ENCODE assay signal across 16 cellular contexts in genomic region chr2:17515652-17516051, GRCh38. TPM values are rescaled to one million over a fixed set of nuclear protein-coding genes. Genes with fewer than 3 reads are reported as not detected.
DNase-seq lines count a peak whose midpoint lies in the region; ATAC-seq and TF ChIP-seq lines count a peak whose summit lies in the region.
"Had no signal": no experiment of that assay in that cellular context is flagged by ENCODE, and none has a peak within 500 bp of the region (broad histone marks: within the 10 kb centered on the region; RNA-seq: fewer than 3 reads in every experiment).

No MANE protein-coding gene starts in this region.

- no peaks in the 10 kb centered on the region for H3K79me2 ChIP-seq in OCI-LY7 (ENCODE audit: insufficient read depth, low read depth, low read length)

- peaks cover 6% of the 10 kb centered on the region for H3K36me3 Mint-ChIP-seq in MCF 10A (ENCODE audit: insufficient read depth, unreplicated experiment)
- H3K36me3 Mint-ChIP-seq in stimulated activated naive B cell treated with anti-CD40 and anti-IgM and Interleukin-4, amounts not matched to agents 10 μg/mL and 1 μg/mL and 100 μg/mL, for 72 hours = no peaks in the 10 kb centered on the region

- H3K4me3 ChIP-seq in OCI-LY7 (ENCODE audit: low read depth, low read length, poor library complexity, severe bottlenecking) = no peak overlapping the region
- H3K4me3 ChIP-seq: smooth muscle cell, vagina had no signal

- H3K27ac ChIP-seq in OCI-LY7 (ENCODE audit: low read depth, low read length, poor library complexity, severe bottlenecking) = peak overlapping the region; percentile 7
- H3K27ac ChIP-seq: vagina had no signal

- ATAC-seq in GM18505 (IDR thresholded peaks at IDR 0.05; ENCODE audit: unreplicated experiment) (peak; percentile 36), GM21447 (IDR thresholded peaks at IDR 0.05; ENCODE audit: unreplicated experiment) (peak; percentile 37), HG03097 (IDR thresholded peaks at IDR 0.05; ENCODE audit: low FRiP score, unreplicated experiment) (peak; percentile 35)
- ATAC-seq in stimulated activated naive B cell treated with anti-CD40 and anti-IgM and Interleukin-4, amounts not matched to agents 10 μg/mL and 1 μg/mL and 100 μg/mL, for 72 hours (replicated peaks) = no peak
- ATAC-seq: effector memory CD8-positive, alpha-beta T cell; left lobe of liver had no signal

- no peak for TF ChIP-seq POLR2A in GM18505 (IDR thresholded peaks at IDR 0.05; ENCODE audit: borderline replicate concordance, extremely low read depth, insufficient read depth, insufficient read length)

- H3K9me3 ChIP-seq in OCI-LY7 (ENCODE audit: low read length) = no peaks in the 10 kb centered on the region
- H3K9me3 ChIP-seq: vagina had no signal

- H3K27ac Mint-ChIP-seq in MCF 10A (ENCODE audit: low read depth, unreplicated experiment) = no peak overlapping the region
- no peak overlapping the region for H3K27ac Mint-ChIP-seq in stimulated activated naive B cell treated with anti-CD40 and anti-IgM and Interleukin-4, amounts not matched to agents 10 μg/mL and 1 μg/mL and 100 μg/mL, for 72 hours
- H3K27ac Mint-ChIP-seq: effector memory CD8-positive, alpha-beta T cell; nephron progenitor cell had no signal

- no peaks in the 10 kb centered on the region for H3K27me3 Mint-ChIP-seq in MCF 10A (ENCODE audit: insufficient read depth, unreplicated experiment)
- H3K27me3 Mint-ChIP-seq in stimulated activated naive B cell treated with anti-CD40 and anti-IgM and Interleukin-4, amounts not matched to agents 10 μg/mL and 1 μg/mL and 100 μg/mL, for 72 hours = peaks cover 25 to 26% of the 10 kb centered on the region in 2 donors
- H3K27me3 Mint-ChIP-seq: effector memory CD8-positive, alpha-beta T cell had no signal

- H3K9me2 ChIP-seq in OCI-LY7 (ENCODE audit: insufficient read depth, low read length) = no peaks in the 10 kb centered on the region

- intact Hi-C loops in OCI-LY7 (cut with micrococcal nuclease; ENCODE audit: unreplicated experiment) = loop anchor here (5.0 to 10.0 kb wide), 3 partner anchors 237 to 888 kb away; partner anchors contain the start of genes GEN1 and SMC6
- intact Hi-C loops in MCF 10A (cut with micrococcal nuclease) = no loop called here

- DNase-seq in OCI-LY7 (ENCODE audit: low spot score) = peak; percentile 35
- no peak for DNase-seq in anterior cingulate cortex (lab: John Stamatoyannopoulos, UW)
- no peak for DNase-seq in MCF 10A (ENCODE audit: unreplicated experiment)
- DNase-seq in cerebellar cortex (ENCODE audit: low spot score) = no peak
- no peak for DNase-seq in stimulated activated naive B cell treated with anti-CD40 and anti-IgM and Interleukin-4, amounts not matched to agents 10 μg/mL and 1 μg/mL and 100 μg/mL, for 72 hours
- DNase-seq: effector memory CD8-positive, alpha-beta T cell; glutamatergic neuron; MM.1S; NCI-H2227 treated with DMSO at 0.1 percent for 48 hours; nephron progenitor cell had no signal

- TF ChIP-seq CTCF in OCI-LY7 (conservative IDR thresholded peaks at IDR 0.05; ENCODE audit: low read length) (no peak), MCF 10A (IDR thresholded peaks at IDR 0.05; ENCODE audit: unreplicated experiment) (no peak)

- peaks cover 33% of the 10 kb centered on the region for H3K4me1 ChIP-seq in OCI-LY7 (ENCODE audit: insufficient read depth, low read length, poor library complexity, severe bottlenecking)
- H3K4me1 ChIP-seq: vagina had no signal

- H4K20me1 ChIP-seq in OCI-LY7 (ENCODE audit: insufficient read depth, low read length) = no peaks in the 10 kb centered on the region

- H3K4me3 Mint-ChIP-seq in MCF 10A (ENCODE audit: unreplicated experiment) = no peak overlapping the region
- H3K4me3 Mint-ChIP-seq in stimulated activated naive B cell treated with anti-CD40 and anti-IgM and Interleukin-4, amounts not matched to agents 10 μg/mL and 1 μg/mL and 100 μg/mL, for 72 hours = no peak overlapping the region
- H3K4me3 Mint-ChIP-seq: effector memory CD8-positive, alpha-beta T cell; nephron progenitor cell had no signal

- H3K4me1 Mint-ChIP-seq in MCF 10A (ENCODE audit: insufficient read depth, unreplicated experiment) = peaks cover 5% of the 10 kb centered on the region
- peaks cover 11 to 23% of the 10 kb centered on the region in 2 donors for H3K4me1 Mint-ChIP-seq in stimulated activated naive B cell treated with anti-CD40 and anti-IgM and Interleukin-4, amounts not matched to agents 10 μg/mL and 1 μg/mL and 100 μg/mL, for 72 hours

- POLR2A ChIA-PET in OCI-LY7 (lab: Charles Lee) = interaction anchor here (0.7 kb wide), 1 partner anchor 538 kb away, joined by 3 read pairs; no protein-coding TSS in a partner anchor
- POLR2A ChIA-PET in MCF 10A (lab: Yijun Ruan, JAX) = interaction anchor here (0.7 kb wide), 1 partner anchor 22 kb away, joined by 3 read pairs; no protein-coding TSS in a partner anchor

- H3K4me2 ChIP-seq in OCI-LY7 (ENCODE audit: low read length) = peak overlapping the region; percentile 38
- H3K4me2 ChIP-seq: smooth muscle cell had no signal

- no peaks in the 10 kb centered on the region for H3K36me3 ChIP-seq in OCI-LY7 (ENCODE audit: insufficient read depth, low read length)
- H3K36me3 ChIP-seq: vagina had no signal

- CTCF ChIA-PET in OCI-LY7 (lab: Charles Lee; ENCODE audit: unreplicated experiment) (no interaction called here), MCF 10A (lab: Yijun Ruan, JAX) (interaction anchor here (0.6 to 0.8 kb wide), 2 partner anchors 64 to 1092 kb away, joined by 3 read pairs; no protein-coding TSS in a partner anchor)

- H3K9me3 Mint-ChIP-seq in MCF 10A (ENCODE audit: unreplicated experiment) = no peaks in the 10 kb centered on the region
- peaks cover 0 to 1% of the 10 kb centered on the region in 2 donors for H3K9me3 Mint-ChIP-seq in stimulated activated naive B cell treated with anti-CD40 and anti-IgM and Interleukin-4, amounts not matched to agents 10 μg/mL and 1 μg/mL and 100 μg/mL, for 72 hours
- H3K9me3 Mint-ChIP-seq: nephron progenitor cell had no signal

- H2AFZ ChIP-seq in OCI-LY7 (ENCODE audit: low read length) = peak overlapping the region; percentile 43; the same call in 1 of the 2 replicates

- BruUV-seq in OCI-LY7 (replicated peaks; lab: Mats Ljungman, UMichigan) (no TSS peak), MCF 10A (replicated peaks; lab: Mats Ljungman, UMichigan) (no TSS peak)

RNA-seq across cellular contexts. Expression of gene RAD51AP2, which starts 2.6 kb away (rescaled TPM):
- 0.05 and 0.35 TPM in 2 replicates for total RNA-seq in OCI-LY7 (2014; rRNA removed; shearing (Covaris generic))
- 0.09 TPM in 1 of 2 replicates, not detected in the other for total RNA-seq in OCI-LY7 (2022)
- 0.10 and 0.14 TPM in 2 replicates for total RNA-seq in MCF 10A (2022)

RNA-seq across cellular contexts. Expression of gene VSNL1, which starts 24.8 kb away (rescaled TPM):
- not detected in 2 replicates for total RNA-seq in OCI-LY7 (2014; rRNA removed; shearing (Covaris generic))
- total RNA-seq in OCI-LY7 (2022) (not detected in 2 replicates), MCF 10A (2022) (1.3 and 2.4 TPM in 2 replicates)

Comparison
In these comparisons a context has a peak if more than half of its experiments do, and no peak if none do; other contexts are left out.
1. ATAC-seq: peak in GM18505 (single experiment), GM21447 (single experiment) and HG03097 (single experiment); none in stimulated activated naive B cell treated with anti-CD40 and anti-IgM and Interleukin-4, amounts not matched to agents 10 μg/mL and 1 μg/mL and 100 μg/mL, for 72 hours (0 of 2).